In the genomic region with DNA sequence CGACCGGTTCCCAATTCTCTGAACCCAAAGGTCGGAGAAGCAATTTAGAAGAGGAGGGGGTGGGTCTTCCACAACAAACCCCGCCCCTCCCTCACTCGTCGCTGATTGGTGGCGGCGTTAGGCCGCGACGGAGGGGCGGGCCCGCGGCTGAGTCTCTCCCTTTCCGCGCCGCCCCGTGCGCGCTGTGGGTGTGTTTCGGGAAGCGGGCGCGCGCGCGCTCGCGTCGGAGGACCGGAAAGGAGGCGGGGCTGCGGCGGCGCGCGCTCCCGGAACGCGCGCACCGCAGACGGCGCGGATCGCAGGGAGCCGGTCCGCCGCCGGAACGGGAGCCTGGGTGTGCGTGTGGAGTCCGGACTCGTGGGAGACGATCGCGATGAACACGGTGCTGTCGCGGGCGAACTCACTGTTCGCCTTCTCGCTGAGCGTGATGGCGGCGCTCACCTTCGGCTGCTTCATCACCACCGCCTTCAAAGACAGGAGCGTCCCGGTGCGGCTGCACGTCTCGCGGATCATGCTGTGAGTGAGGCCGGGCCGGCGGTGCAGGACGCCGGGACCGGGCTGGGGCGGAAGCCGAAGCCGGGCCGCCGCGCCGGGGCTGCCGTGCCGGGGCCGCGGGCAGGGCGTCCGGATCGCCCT, we compare ENCODE assay signal across 1 cellular context.
TF ChIP-seq lines count a peak whose summit lies in the region.

SPCS3 (plus strand) TSS at position 263 of the 636 bp plus-strand sequence; CDS start at position 374, 111 bp downstream.

TF ChIP-seq in WTC11, 78 proteins besides CTCF, POLR2A, EP300 and RAD21 (continued from another document):
- TF ChIP-seq ATF6 (CRISPR knock-in tag; IDR thresholded peaks at IDR 0.05) = no peak
- TF ChIP-seq ZNF138 (CRISPR knock-in tag; conservative IDR thresholded peaks at IDR 0.05) = no peak
- TF ChIP-seq CBFB (CRISPR knock-in tag; IDR thresholded peaks at IDR 0.05; ENCODE audit: low read depth) = 0 out of 2 replicates have a peak, but pooled peaks have one; percentile 26
- peak; percentile 47; the same call in 1 of the 2 replicates for TF ChIP-seq E2F5 (CRISPR knock-in tag; IDR thresholded peaks at IDR 0.05)
- TF ChIP-seq, protein P1, sequence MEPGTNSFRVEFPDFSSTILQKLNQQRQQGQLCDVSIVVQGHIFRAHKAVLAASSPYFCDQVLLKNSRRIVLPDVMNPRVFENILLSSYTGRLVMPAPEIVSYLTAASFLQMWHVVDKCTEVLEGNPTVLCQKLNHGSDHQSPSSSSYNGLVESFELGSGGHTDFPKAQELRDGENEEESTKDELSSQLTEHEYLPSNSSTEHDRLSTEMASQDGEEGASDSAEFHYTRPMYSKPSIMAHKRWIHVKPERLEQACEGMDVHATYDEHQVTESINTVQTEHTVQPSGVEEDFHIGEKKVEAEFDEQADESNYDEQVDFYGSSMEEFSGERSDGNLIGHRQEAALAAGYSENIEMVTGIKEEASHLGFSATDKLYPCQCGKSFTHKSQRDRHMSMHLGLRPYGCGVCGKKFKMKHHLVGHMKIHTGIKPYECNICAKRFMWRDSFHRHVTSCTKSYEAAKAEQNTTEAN (CRISPR knock-in tag; IDR thresholded peaks at IDR 0.05) = 0 out of 2 replicates have a peak, but pooled peaks have one; percentile 34
- 0 out of 2 replicates have a peak, but pooled peaks have one; percentile 43 for TF ChIP-seq KAT7 (CRISPR knock-in tag; IDR thresholded peaks at IDR 0.05; ENCODE audit: borderline replicate concordance)
- TF ChIP-seq ZNF423 (CRISPR knock-in tag; IDR thresholded peaks at IDR 0.05) = no peak
- peak; percentile 72 for TF ChIP-seq NFYB (CRISPR knock-in tag; conservative IDR thresholded peaks at IDR 0.05; ENCODE audit: low read depth)
- TF ChIP-seq, protein P2, sequence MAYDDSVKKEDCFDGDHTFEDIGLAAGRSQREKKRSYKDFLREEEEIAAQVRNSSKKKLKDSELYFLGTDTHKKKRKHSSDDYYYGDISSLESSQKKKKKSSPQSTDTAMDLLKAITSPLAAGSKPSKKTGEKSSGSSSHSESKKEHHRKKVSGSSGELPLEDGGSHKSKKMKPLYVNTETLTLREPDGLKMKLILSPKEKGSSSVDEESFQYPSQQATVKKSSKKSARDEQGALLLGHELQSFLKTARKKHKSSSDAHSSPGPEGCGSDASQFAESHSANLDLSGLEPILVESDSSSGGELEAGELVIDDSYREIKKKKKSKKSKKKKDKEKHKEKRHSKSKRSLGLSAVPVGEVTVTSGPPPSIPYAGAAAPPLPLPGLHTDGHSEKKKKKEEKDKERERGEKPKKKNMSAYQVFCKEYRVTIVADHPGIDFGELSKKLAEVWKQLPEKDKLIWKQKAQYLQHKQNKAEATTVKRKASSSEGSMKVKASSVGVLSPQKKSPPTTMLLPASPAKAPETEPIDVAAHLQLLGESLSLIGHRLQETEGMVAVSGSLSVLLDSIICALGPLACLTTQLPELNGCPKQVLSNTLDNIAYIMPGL (CRISPR knock-in tag; IDR thresholded peaks at IDR 0.05) = peak; percentile 57
- TF ChIP-seq ETV6 (CRISPR knock-in tag; IDR thresholded peaks at IDR 0.05) = peak; percentile 78; the same call in 1 of the 2 replicates
- peak; percentile 70; the same call in 1 of the 2 replicates for TF ChIP-seq RELA (CRISPR knock-in tag; IDR thresholded peaks at IDR 0.05; ENCODE audit: borderline replicate concordance)
